Comparison of ENCODE assay signal across 8 cellular contexts in the genomic region with DNA sequence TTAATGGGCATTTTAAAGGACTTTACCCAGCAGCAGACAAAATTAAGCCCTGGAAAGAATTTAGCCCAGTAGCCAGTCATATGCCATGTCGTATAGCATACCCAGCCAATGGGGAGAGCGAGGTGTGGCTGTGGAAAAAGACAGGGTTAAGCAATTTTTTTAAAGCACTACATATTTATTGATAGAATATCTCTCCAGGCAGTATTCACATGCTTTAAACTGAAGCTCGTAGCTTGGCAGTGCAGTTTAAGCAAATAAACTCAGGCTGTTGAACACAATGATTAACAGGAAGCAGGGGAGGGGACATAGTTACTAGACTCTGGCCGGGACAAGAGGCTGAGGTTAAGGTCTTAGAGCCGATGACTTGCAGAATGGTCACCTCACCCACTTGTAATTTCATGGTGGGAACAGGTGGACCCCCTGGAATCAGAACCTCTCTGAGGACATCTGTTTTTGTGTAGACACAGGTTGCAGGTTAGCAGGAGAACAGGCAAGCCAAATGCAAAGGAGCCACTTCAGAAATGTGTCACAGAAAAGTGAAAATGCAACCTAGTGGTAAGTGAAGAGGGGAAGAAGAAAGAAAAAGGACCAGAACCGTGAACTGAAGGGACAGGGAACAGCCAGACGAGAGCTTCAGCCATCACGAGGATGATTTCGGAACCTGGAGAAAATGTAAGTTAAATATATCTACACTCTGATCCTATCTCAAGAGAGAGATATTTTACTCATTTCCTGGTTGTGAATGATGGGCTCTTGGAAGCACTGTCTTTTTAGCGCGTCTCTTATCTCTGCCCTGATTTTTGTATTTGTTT. TPM values are rescaled to one million over a fixed set of nuclear protein-coding genes. Genes with fewer than 3 reads are reported as not detected.
A peak's percentile ranks its signal among the peaks of the same experiment; 100 is the strongest.
DNase-seq lines count a peak whose midpoint lies in the region; ATAC-seq and TF ChIP-seq lines count a peak whose summit lies in the region.

No MANE protein-coding gene starts in this region.

- CTCF ChIA-PET in SK-N-SH (lab: Yijun Ruan, JAX), result interaction anchor here (0.6 to 1.6 kb wide), 3 partner anchors 17 to 50 kb away, joined by 3 to 5 read pairs (median 3); no protein-coding TSS in a partner anchor

- no peaks in the 10 kb centered on the region for H3K79me2 ChIP-seq in SK-N-SH (ENCODE audit: insufficient read depth)

- peak overlapping the region; percentile 77 to 98 (median 91) for H3K27ac Mint-ChIP-seq in naive thymus-derived CD8-positive, alpha-beta T cell

- H3F3A ChIP-seq in SK-N-SH (replicated peaks; ENCODE audit: insufficient read depth), result no peaks in the 10 kb centered on the region

- POLR2A ChIA-PET in SK-N-SH (lab: Yijun Ruan, JAX), result no interaction called here
- POLR2A ChIA-PET in naive thymus-derived CD8-positive, alpha-beta T cell (lab: Charles Lee), result interaction anchor here (0.6 to 1.9 kb wide), 5 partner anchors 166 to 324 kb away, joined by 3 to 13 read pairs (median 3); a partner anchor contains a TSS

- no peaks in the 10 kb centered on the region for H3K9me3 ChIP-seq in SK-N-SH
- H3K9me3 ChIP-seq in effector memory CD4-positive, alpha-beta T cell (ENCODE audit: control insufficient read depth, low read length), result no peaks in the 10 kb centered on the region
- no peaks in the 10 kb centered on the region for H3K9me3 ChIP-seq in WERI-Rb-1 (ENCODE audit: severe bottlenecking)

- WGBS in SK-N-SH (ENCODE audit: low lambda C conversion rate), result 43% methylated on average over 11 of the region's 11 CpGs

- TF ChIP-seq CTCF in GM20000 (IDR thresholded peaks at IDR 0.05; ENCODE audit: extremely low read depth, missing control alignments) (no peak), SK-N-SH (IDR thresholded peaks at IDR 0.05) (no peak), WERI-Rb-1 (IDR thresholded peaks at IDR 0.05; ENCODE audit: low read depth, low read length) (no peak)

- peaks cover 0 to 5% (median 2%) of the 10 kb centered on the region in 5 donors for H3K27me3 Mint-ChIP-seq in naive thymus-derived CD8-positive, alpha-beta T cell

- H3K4me3 ChIP-seq in SK-N-SH (ENCODE audit: low read depth in 2 of 2, low read length in 1 of 2), result peak overlapping the region; percentile 24 to 34; a peak in 2 of 4 replicates
- peak overlapping the region; percentile 59 for H3K4me3 ChIP-seq in effector memory CD4-positive, alpha-beta T cell (ENCODE audit: insufficient read depth, low read depth, low read length, poor library complexity, severe bottlenecking)
- H3K4me3 ChIP-seq in WERI-Rb-1 (ENCODE audit: low read depth, low read length), result no peak overlapping the region

- H3K36me3 ChIP-seq in SK-N-SH (replicated peaks in 1 of 2; ENCODE audit: control insufficient read depth in 1 of 2, insufficient read depth in 2 of 2, low read length in 1 of 2) (no peaks in the 10 kb centered on the region), WERI-Rb-1 (no peaks in the 10 kb centered on the region)
- no peaks in the 10 kb centered on the region for H3K36me3 ChIP-seq in effector memory CD4-positive, alpha-beta T cell (ENCODE audit: control insufficient read depth, insufficient read depth, low read length)

- peak; percentile 55 for ATAC-seq in HG03521 (IDR thresholded peaks at IDR 0.05; ENCODE audit: unreplicated experiment)
- peak; percentile 62 to 70 for ATAC-seq in naive thymus-derived CD8-positive, alpha-beta T cell

- H3K27me3 ChIP-seq in SK-N-SH (ENCODE audit: insufficient read depth) (no peaks in the 10 kb centered on the region), WERI-Rb-1 (ENCODE audit: insufficient read depth, low read depth, severe bottlenecking) (no peaks in the 10 kb centered on the region)
- H3K27me3 ChIP-seq in effector memory CD4-positive, alpha-beta T cell (replicated peaks; ENCODE audit: control insufficient read depth, insufficient read depth, low read length, poor library complexity, severe bottlenecking), result no peaks in the 10 kb centered on the region

- peaks cover 15 to 51% (median 45%) of the 10 kb centered on the region in 4 donors for H3K4me1 Mint-ChIP-seq in naive thymus-derived CD8-positive, alpha-beta T cell

- H3K36me3 Mint-ChIP-seq in naive thymus-derived CD8-positive, alpha-beta T cell, result peaks cover 0 to 6% (median 0%) of the 10 kb centered on the region in 3 donors

- TF ChIP-seq RAD21 in SK-N-SH (IDR thresholded peaks at IDR 0.05; ENCODE audit: low read length), result no peak

- no peaks in the 10 kb centered on the region for H3K4me1 ChIP-seq in SK-N-SH (ENCODE audit: control insufficient read depth in 1 of 2, insufficient read depth in 2 of 2, low read depth in 1 of 2, low read length in 1 of 2)
- H3K4me1 ChIP-seq in effector memory CD4-positive, alpha-beta T cell (ENCODE audit: control insufficient read depth, insufficient read depth, low read length, poor library complexity, severe bottlenecking), result no peaks in the 10 kb centered on the region

- TF ChIP-seq EP300 in SK-N-SH (IDR thresholded peaks at IDR 0.05; ENCODE audit: borderline replicate concordance in 1 of 2, low read depth in 1 of 2, low read length in 1 of 2), result no peak

- H3K4me2 ChIP-seq in SK-N-SH, result peak overlapping the region; percentile 46; the same call in 1 of the 2 replicates

- no peak overlapping the region for H3K27ac ChIP-seq in SK-N-SH (ENCODE audit: low read depth in 2 of 2, low read length in 1 of 2)
- no peak overlapping the region for H3K27ac ChIP-seq in effector memory CD4-positive, alpha-beta T cell (ENCODE audit: insufficient read depth, low read length, poor library complexity, severe bottlenecking)
- no peak overlapping the region for H3K27ac ChIP-seq in WERI-Rb-1

- H3K9me2 ChIP-seq in SK-N-SH, result no peaks in the 10 kb centered on the region

- H4K20me1 ChIP-seq in SK-N-SH (ENCODE audit: insufficient read depth), result no peaks in the 10 kb centered on the region

- DNase-seq in EL (peak; percentile 79), GM20000 (ENCODE audit: low spot score) (peak; percentile 36), SK-N-SH (no peak), NCI-H1436 treated with DMSO at 0.1 percent for 48 hours (lab: John Stamatoyannopoulos, UW) (no peak), WERI-Rb-1 (no peak)
- no peak for DNase-seq in effector memory CD4-positive, alpha-beta T cell
- DNase-seq in naive thymus-derived CD8-positive, alpha-beta T cell, result peak in 5 of 10 donors; percentile 15 to 35 (median 24)

- peak overlapping the region; percentile 60; the same call in 1 of the 2 replicates for H2AFZ ChIP-seq in SK-N-SH (ENCODE audit: low read depth)

- peak overlapping the region; percentile 85 to 99 (median 94) for H3K4me3 Mint-ChIP-seq in naive thymus-derived CD8-positive, alpha-beta T cell

- H3K9me3 Mint-ChIP-seq in naive thymus-derived CD8-positive, alpha-beta T cell, result no peaks in the 10 kb centered on the region

- H3K9ac ChIP-seq in SK-N-SH, result no peak overlapping the region

TF ChIP-seq in SK-N-SH, 30 proteins besides CTCF, POLR2A, EP300 and RAD21:
- no peak for TF ChIP-seq JUND (IDR thresholded peaks at IDR 0.05)
- TF ChIP-seq POLR2AphosphoS5 (IDR thresholded peaks at IDR 0.05; ENCODE audit: low read depth, low read length), result no peak
- no peak for TF ChIP-seq TCF12 (IDR thresholded peaks at IDR 0.05)
- TF ChIP-seq ELF1 (IDR thresholded peaks at IDR 0.05), result no peak
- TF ChIP-seq GATA2 (CRISPR knock-in tag; IDR thresholded peaks at IDR 0.05), result no peak
- TF ChIP-seq YY1 (IDR thresholded peaks at IDR 0.05; ENCODE audit: low read depth), result no peak
- no peak for TF ChIP-seq RFX5 (IDR thresholded peaks at IDR 0.05; ENCODE audit: low read length)
- no peak for TF ChIP-seq CHD2 (IDR thresholded peaks at IDR 0.05; ENCODE audit: low read length, partially characterized antibody)
- TF ChIP-seq FOXJ3 (CRISPR knock-in tag; IDR thresholded peaks at IDR 0.05), result no peak
- no peak for TF ChIP-seq SIN3A (IDR thresholded peaks at IDR 0.05; ENCODE audit: borderline replicate concordance, low read depth, low read length)
- TF ChIP-seq, protein P1, sequence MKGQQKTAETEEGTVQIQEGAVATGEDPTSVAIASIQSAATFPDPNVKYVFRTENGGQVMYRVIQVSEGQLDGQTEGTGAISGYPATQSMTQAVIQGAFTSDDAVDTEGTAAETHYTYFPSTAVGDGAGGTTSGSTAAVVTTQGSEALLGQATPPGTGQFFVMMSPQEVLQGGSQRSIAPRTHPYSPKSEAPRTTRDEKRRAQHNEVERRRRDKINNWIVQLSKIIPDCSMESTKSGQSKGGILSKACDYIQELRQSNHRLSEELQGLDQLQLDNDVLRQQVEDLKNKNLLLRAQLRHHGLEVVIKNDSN (IDR thresholded peaks at IDR 0.05; ENCODE audit: borderline replicate concordance, low read depth), result no peak

RNA-seq across cellular contexts. Expression of a gene that starts 7.2 kb away (rescaled TPM):
- 0.13 and 0.29 TPM in 2 replicates for polyA plus RNA-seq in SK-N-SH (2012; rRNA removed)
- 0.21 and 0.26 TPM in 2 replicates for polyA plus RNA-seq in SK-N-SH (2012; cell fraction: cytosol; rRNA removed)
- 0.16 and 0.25 TPM in 2 replicates for polyA plus RNA-seq in SK-N-SH (2012; cell fraction: nucleus; rRNA removed)
- total RNA-seq in naive thymus-derived CD8-positive, alpha-beta T cell, result 1 to 10 TPM; 3.9 to 4.6 TPM
- 1 to 10 TPM in 2 of 3 donors, under 1 TPM in 1; 0.85 to 1.8 (median 1.3) TPM for polyA plus RNA-seq in naive thymus-derived CD8-positive, alpha-beta T cell

Comparison
In these comparisons a context has a peak if more than half of its experiments do, and no peak if none do; other contexts are left out.
1. DNase-seq: peak in EL (single experiment) and GM20000 (single experiment); none in SK-N-SH (single experiment), effector memory CD4-positive, alpha-beta T cell (0 of 3), NCI-H1436 treated with DMSO at 0.1 percent for 48 hours (single experiment) and WERI-Rb-1 (single experiment).